1 cellular context compared by ENCODE assay signal in the genomic region with DNA sequence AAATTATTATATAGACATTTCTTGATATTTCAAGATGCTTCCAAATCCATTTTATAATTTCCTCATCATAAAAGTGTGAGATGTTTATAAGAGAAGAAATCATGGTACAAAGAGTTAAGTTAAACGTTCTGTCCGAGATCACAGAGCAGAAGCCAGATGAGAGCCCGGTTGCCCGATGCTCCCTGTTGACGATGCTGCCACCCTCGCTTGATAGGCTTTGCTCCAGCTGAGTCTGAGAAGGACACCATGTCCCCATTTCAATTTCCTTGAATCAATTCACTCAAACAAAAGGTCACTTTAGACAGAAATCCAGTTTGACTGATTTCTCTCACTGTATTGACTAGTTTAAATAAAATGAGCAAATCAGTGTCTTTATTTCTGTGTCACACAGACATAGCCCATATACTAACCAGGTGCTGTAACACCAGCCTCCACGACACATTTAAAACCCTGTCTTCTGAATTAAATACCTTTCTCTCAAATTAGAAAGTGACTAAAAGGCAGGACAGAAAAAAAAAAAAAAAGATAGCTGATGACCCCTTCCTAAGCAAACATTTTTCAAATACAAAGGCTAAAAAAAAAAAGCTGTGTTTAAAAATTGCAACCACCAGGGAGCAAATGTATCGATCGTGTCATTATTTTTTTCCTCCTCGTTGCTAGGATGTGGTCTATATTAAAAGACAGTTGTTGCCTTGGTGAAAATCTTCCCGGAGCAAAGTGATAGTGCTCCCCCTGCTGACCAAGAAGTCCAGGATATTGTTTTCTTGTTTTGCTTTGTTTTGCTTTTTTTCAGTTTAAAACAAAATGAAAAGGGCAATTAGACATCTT.
TF ChIP-seq lines count a peak whose summit lies in the region.

No MANE protein-coding gene starts in this region.

TF ChIP-seq in SK-N-SH, 30 proteins besides CTCF, POLR2A, EP300 and RAD21 (continued from another document):
- TF ChIP-seq, protein P1, sequence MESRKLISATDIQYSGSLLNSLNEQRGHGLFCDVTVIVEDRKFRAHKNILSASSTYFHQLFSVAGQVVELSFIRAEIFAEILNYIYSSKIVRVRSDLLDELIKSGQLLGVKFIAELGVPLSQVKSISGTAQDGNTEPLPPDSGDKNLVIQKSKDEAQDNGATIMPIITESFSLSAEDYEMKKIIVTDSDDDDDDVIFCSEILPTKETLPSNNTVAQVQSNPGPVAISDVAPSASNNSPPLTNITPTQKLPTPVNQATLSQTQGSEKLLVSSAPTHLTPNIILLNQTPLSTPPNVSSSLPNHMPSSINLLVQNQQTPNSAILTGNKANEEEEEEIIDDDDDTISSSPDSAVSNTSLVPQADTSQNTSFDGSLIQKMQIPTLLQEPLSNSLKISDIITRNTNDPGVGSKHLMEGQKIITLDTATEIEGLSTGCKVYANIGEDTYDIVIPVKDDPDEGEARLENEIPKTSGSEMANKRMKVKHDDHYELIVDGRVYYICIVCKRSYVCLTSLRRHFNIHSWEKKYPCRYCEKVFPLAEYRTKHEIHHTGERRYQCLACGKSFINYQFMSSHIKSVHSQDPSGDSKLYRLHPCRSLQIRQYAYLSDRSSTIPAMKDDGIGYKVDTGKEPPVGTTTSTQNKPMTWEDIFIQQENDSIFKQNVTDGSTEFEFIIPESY (IDR thresholded peaks at IDR 0.05; ENCODE audit: borderline replicate concordance, low read depth) = no peak
- TF ChIP-seq CHD2 (IDR thresholded peaks at IDR 0.05; ENCODE audit: low read length, partially characterized antibody) (no peak), TAF1 (IDR thresholded peaks at IDR 0.05; ENCODE audit: borderline replicate concordance, low read depth, low read length) (no peak), MXI1 (IDR thresholded peaks at IDR 0.05; ENCODE audit: low read depth, low read length) (0 out of 2 replicates have a peak, but pooled peaks have one; percentile 35), GATA2 (CRISPR knock-in tag; IDR thresholded peaks at IDR 0.05) (no peak), TEAD4 (IDR thresholded peaks at IDR 0.05; ENCODE audit: borderline replicate concordance, insufficient read depth) (no peak), FOXJ3 (CRISPR knock-in tag; IDR thresholded peaks at IDR 0.05) (no peak), RFX5 (IDR thresholded peaks at IDR 0.05; ENCODE audit: low read length) (peak; percentile 65; the same call in 1 of the 2 replicates), TCF12 (IDR thresholded peaks at IDR 0.05) (no peak), SIN3A (IDR thresholded peaks at IDR 0.05; ENCODE audit: borderline replicate concordance, low read depth, low read length) (no peak), NFIC (IDR thresholded peaks at IDR 0.05; ENCODE audit: borderline replicate concordance) (no peak), FOXM1 (IDR thresholded peaks at IDR 0.05; ENCODE audit: low read depth) (no peak), EZH2phosphoT487 (IDR thresholded peaks at IDR 0.05; ENCODE audit: borderline replicate concordance, low read depth) (no peak), JUND (IDR thresholded peaks at IDR 0.05) (no peak)
- TF ChIP-seq, protein P2, sequence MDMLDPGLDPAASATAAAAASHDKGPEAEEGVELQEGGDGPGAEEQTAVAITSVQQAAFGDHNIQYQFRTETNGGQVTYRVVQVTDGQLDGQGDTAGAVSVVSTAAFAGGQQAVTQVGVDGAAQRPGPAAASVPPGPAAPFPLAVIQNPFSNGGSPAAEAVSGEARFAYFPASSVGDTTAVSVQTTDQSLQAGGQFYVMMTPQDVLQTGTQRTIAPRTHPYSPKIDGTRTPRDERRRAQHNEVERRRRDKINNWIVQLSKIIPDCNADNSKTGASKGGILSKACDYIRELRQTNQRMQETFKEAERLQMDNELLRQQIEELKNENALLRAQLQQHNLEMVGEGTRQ (IDR thresholded peaks at IDR 0.05; ENCODE audit: borderline replicate concordance, low read depth, low read length) = no peak
- TF ChIP-seq, protein P3, sequence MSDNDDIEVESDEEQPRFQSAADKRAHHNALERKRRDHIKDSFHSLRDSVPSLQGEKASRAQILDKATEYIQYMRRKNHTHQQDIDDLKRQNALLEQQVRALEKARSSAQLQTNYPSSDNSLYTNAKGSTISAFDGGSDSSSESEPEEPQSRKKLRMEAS (IDR thresholded peaks at IDR 0.05; ENCODE audit: low read depth) = no peak
- TF ChIP-seq, protein P4, sequence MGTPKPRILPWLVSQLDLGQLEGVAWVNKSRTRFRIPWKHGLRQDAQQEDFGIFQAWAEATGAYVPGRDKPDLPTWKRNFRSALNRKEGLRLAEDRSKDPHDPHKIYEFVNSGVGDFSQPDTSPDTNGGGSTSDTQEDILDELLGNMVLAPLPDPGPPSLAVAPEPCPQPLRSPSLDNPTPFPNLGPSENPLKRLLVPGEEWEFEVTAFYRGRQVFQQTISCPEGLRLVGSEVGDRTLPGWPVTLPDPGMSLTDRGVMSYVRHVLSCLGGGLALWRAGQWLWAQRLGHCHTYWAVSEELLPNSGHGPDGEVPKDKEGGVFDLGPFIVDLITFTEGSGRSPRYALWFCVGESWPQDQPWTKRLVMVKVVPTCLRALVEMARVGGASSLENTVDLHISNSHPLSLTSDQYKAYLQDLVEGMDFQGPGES (IDR thresholded peaks at IDR 0.05; ENCODE audit: low read depth, low read length) = no peak
